In genomic region chr13:26968431-26969335, GRCh38 we compare ENCODE assay signal across 13 cellular contexts.
DNase-seq lines count a peak whose midpoint lies in the region; ATAC-seq, FAIRE-seq and TF ChIP-seq lines count a peak whose summit lies in the region.
"Had no signal": no experiment of that assay in that cellular context is flagged by ENCODE, and none has a peak within 500 bp of the region (broad histone marks: within the 10 kb centered on the region; RNA-seq: fewer than 3 reads in every experiment).

No MANE protein-coding gene starts in this region.

- H3F3A ChIP-seq in neural progenitor cell (ENCODE audit: low read depth): peaks cover 10% of the 10 kb centered on the region

- 83% methylated on average over 20 of the region's 22 CpGs; no CpG with 5 or more reads in 1 of the 2 experiments for WGBS in H1 (ENCODE audit: extremely low coverage in 1 of 2, insufficient coverage in 1 of 2, insufficient read length in 1 of 2, insufficient replicate concordance in 2 of 2, low coverage in 1 of 2, low lambda C conversion rate in 2 of 2, missing lambda C conversion rate in 1 of 2), 2 experiments

- no peak overlapping the region for H4K91ac ChIP-seq in H1 (replicated peaks; ENCODE audit: insufficient read length, low read length)

- H3K23ac ChIP-seq in H1 (ENCODE audit: insufficient read length): no peak overlapping the region

- no peak overlapping the region for H3K4me3 ChIP-seq in H1 (ENCODE audit: extremely low read depth in 1 of 4, insufficient read depth in 2 of 4, low read depth in 3 of 4, low read length in 4 of 4)
- H3K4me3 ChIP-seq in neural progenitor cell: no peak overlapping the region

- no peak overlapping the region for H2BK120ac ChIP-seq in H1 (replicated peaks; ENCODE audit: low read depth, low read length)

- H3K27ac ChIP-seq in H1 (ENCODE audit: low read depth, low read length): no peak overlapping the region
- H3K27ac ChIP-seq in neural progenitor cell: no peak overlapping the region

- no peaks in the 10 kb centered on the region for H3K9me3 ChIP-seq in H1 (ENCODE audit: insufficient read depth in 2 of 2, low read depth in 1 of 2, low read length in 1 of 2)
- H3K9me3 ChIP-seq in neural progenitor cell (ENCODE audit: low read depth): no peaks in the 10 kb centered on the region

- ATAC-seq in GM18511 (IDR thresholded peaks at IDR 0.05; ENCODE audit: unreplicated experiment): no peak
- ATAC-seq: naive thymus-derived CD8-positive, alpha-beta T cell; stimulated activated memory B cell treated with anti-CD40 and anti-IgM and Interleukin-4, amounts not matched to agents 10 μg/mL and 1 μg/mL and 100 μg/mL, for 72 hours had no signal

- no peak for TF ChIP-seq RAD21 in H1 (IDR thresholded peaks at IDR 0.05 in 1 of 2, conservative IDR thresholded peaks at IDR 0.05 in 1 of 2; ENCODE audit: low read depth in 2 of 2, low read length in 2 of 2)

- H2AFZ ChIP-seq in H1 (ENCODE audit: low read length) (0 out of 2 replicates have a peak overlapping the region, but pooled peaks have one; percentile 50), neural progenitor cell (replicated peaks) (peak overlapping the region; percentile 84)

- FAIRE-seq in H1 (lab: Jason Lieb, UNC): no peak
- FAIRE-seq: HTR-8/SVneo had no signal

- H3K79me2 ChIP-seq in H1 (ENCODE audit: control insufficient read depth in 1 of 2, insufficient read depth in 2 of 2, low read length in 2 of 2): no peaks in the 10 kb centered on the region
- no peaks in the 10 kb centered on the region for H3K79me2 ChIP-seq in neural progenitor cell (ENCODE audit: low read depth)

- peaks cover 3% of the 10 kb centered on the region; the same call in 1 of the 2 replicates for H3K23me2 ChIP-seq in H1 (ENCODE audit: low read depth, low read length)

- H3K4me1 ChIP-seq in H1 (replicated peaks in 1 of 4; ENCODE audit: control insufficient read depth in 3 of 4, insufficient read depth in 4 of 4, low read length in 3 of 4) (peaks cover 0 to 7% (median 3%) of the 10 kb centered on the region in 4 experiments; a peak in 5 of 7 replicates), neural progenitor cell (no peaks in the 10 kb centered on the region)

- H2BK12ac ChIP-seq in H1 (ENCODE audit: low read depth, low read length): no peak overlapping the region

- H4K20me1 ChIP-seq in H1 (replicated peaks in 1 of 2; ENCODE audit: control insufficient read depth in 1 of 2, insufficient read depth in 2 of 2, low read length in 2 of 2): peaks cover 0 to 4% of the 10 kb centered on the region in 2 experiments
- no peaks in the 10 kb centered on the region for H4K20me1 ChIP-seq in neural progenitor cell (ENCODE audit: low read depth)

- H3K27me3 ChIP-seq in H1 (replicated peaks in 1 of 4; ENCODE audit: control insufficient read depth in 3 of 4, extremely low read depth in 1 of 4, insufficient read depth in 3 of 4, low read length in 3 of 4) (no peaks in the 10 kb centered on the region; a peak in 1 of 7 replicates), neural progenitor cell (no peaks in the 10 kb centered on the region)

- H2BK20ac ChIP-seq in H1 (ENCODE audit: low read length): no peak overlapping the region

- DNase-seq in Caki2 (ENCODE audit: low read depth) (peak; percentile 83), M059J (ENCODE audit: low read depth) (peak; percentile 83), H1 (ENCODE audit: low read depth in 1 of 2, low spot score in 2 of 2) (no peak), neural progenitor cell (ENCODE audit: low spot score) (no peak), medulla oblongata (ENCODE audit: extremely low spot score) (no peak), SIG-M5 (lab: John Stamatoyannopoulos, UW) (no peak)
- no peak for DNase-seq in activated CD4-positive, alpha-beta T cell treated with anti-CD3 and anti-CD28 coated beads for 1 hour
- DNase-seq: naive thymus-derived CD8-positive, alpha-beta T cell; Right ventricle myocardium superior had no signal

- H2AK5ac ChIP-seq in H1 (ENCODE audit: low read depth, low read length): no peak overlapping the region

- peak overlapping the region; percentile 59; the same call in 1 of the 2 replicates for H4K8ac ChIP-seq in H1 (ENCODE audit: extremely low read depth, insufficient read depth, low read length)

- TF ChIP-seq POLR2A in H1 (IDR thresholded peaks at IDR 0.05; ENCODE audit: control extremely low read depth in 1 of 2, low read depth in 2 of 2, low read length in 2 of 2): no peak

- no peak for TF ChIP-seq EP300 in H1 (IDR thresholded peaks at IDR 0.05; ENCODE audit: borderline replicate concordance in 1 of 2, low read depth in 2 of 2, low read length in 2 of 2)

- H2BK5ac ChIP-seq in H1 (ENCODE audit: low read depth, low read length): 0 out of 2 replicates have a peak overlapping the region, but pooled peaks have one; percentile 40

- in situ Hi-C loops in Caki2 (cut with HindIII; ENCODE audit: low pct_unique_long_range_greater_than_20kb, low sequenced_read_pairs): no loop called here

- H2BK15ac ChIP-seq in H1 (ENCODE audit: low read length): no peak overlapping the region

- TF ChIP-seq CTCF in H1 (IDR thresholded peaks at IDR 0.05; ENCODE audit: control extremely low read depth in 1 of 3, insufficient read depth in 1 of 3, low read depth in 1 of 3, low read length in 3 of 3) (no peak), neural progenitor cell (IDR thresholded peaks at IDR 0.05) (no peak)

- no peaks in the 10 kb centered on the region for H3K36me3 Mint-ChIP-seq in neural progenitor cell
- H3K36me3 Mint-ChIP-seq: activated naive CD8-positive, alpha-beta T cell; naive thymus-derived CD8-positive, alpha-beta T cell; stimulated activated memory B cell treated with anti-CD40 and anti-IgM and Interleukin-4, amounts not matched to agents 10 μg/mL and 1 μg/mL and 100 μg/mL, for 72 hours had no signal

- no peak overlapping the region for H3K4me3 Mint-ChIP-seq in neural progenitor cell
- H3K4me3 Mint-ChIP-seq: activated naive CD8-positive, alpha-beta T cell; stimulated activated memory B cell treated with anti-CD40 and anti-IgM and Interleukin-4, amounts not matched to agents 10 μg/mL and 1 μg/mL and 100 μg/mL, for 72 hours had no signal

- H3K56ac ChIP-seq in H1 (replicated peaks; ENCODE audit: insufficient read length, low read depth, low read length): no peak overlapping the region

- no peak overlapping the region for H3K4ac ChIP-seq in H1 (replicated peaks; ENCODE audit: insufficient read length, low read depth, low read length)

- no peak overlapping the region for H3K4me2 ChIP-seq in H1 (ENCODE audit: insufficient read depth in 1 of 2, low read depth in 2 of 2, low read length in 2 of 2)
- no peak overlapping the region for H3K4me2 ChIP-seq in neural progenitor cell

- H3K9ac ChIP-seq in H1 (replicated peaks in 1 of 4; ENCODE audit: extremely low read depth in 1 of 4, low read depth in 3 of 4, low read length in 3 of 4) (no peak overlapping the region), neural progenitor cell (no peak overlapping the region)

- POLR2A ChIA-PET in H1 (lab: Charles Lee; ENCODE audit: partially characterized antibody): no interaction called here

- peaks cover 10% of the 10 kb centered on the region for H3K27me3 Mint-ChIP-seq in neural progenitor cell (ENCODE audit: insufficient read depth, low read depth)
- H3K27me3 Mint-ChIP-seq: activated naive CD8-positive, alpha-beta T cell had no signal

- H3K36me3 ChIP-seq in H1 (ENCODE audit: control insufficient read depth in 2 of 4, insufficient read depth in 4 of 4, low read length in 3 of 4) (no peaks in the 10 kb centered on the region), neural progenitor cell (no peaks in the 10 kb centered on the region)

- H3K18ac ChIP-seq in H1 (ENCODE audit: extremely low read depth, low read length): no peak overlapping the region

- no peak overlapping the region for H4K5ac ChIP-seq in H1 (ENCODE audit: insufficient read length, low read depth, low read length)

- H3K27ac Mint-ChIP-seq in neural progenitor cell: no peak overlapping the region
- H3K27ac Mint-ChIP-seq: activated naive CD8-positive, alpha-beta T cell; stimulated activated memory B cell treated with anti-CD40 and anti-IgM and Interleukin-4, amounts not matched to agents 10 μg/mL and 1 μg/mL and 100 μg/mL, for 72 hours had no signal

- peaks cover 25% of the 10 kb centered on the region for H3K4me1 Mint-ChIP-seq in neural progenitor cell

- 0 out of 2 replicates have a peak, but pooled peaks cover 3% of the 10 kb centered on the region for H3K79me1 ChIP-seq in H1 (ENCODE audit: low read depth, low read length)

- H3K9me3 Mint-ChIP-seq in neural progenitor cell: peaks cover 4% of the 10 kb centered on the region
- H3K9me3 Mint-ChIP-seq: naive thymus-derived CD8-positive, alpha-beta T cell had no signal

- CTCF ChIA-PET in H1 (lab: Charles Lee; ENCODE audit: partially characterized antibody): interaction anchor here (1.4 to 2.5 kb wide), 3 partner anchors 17 to 391 kb away, joined by 5 to 15 read pairs (median 6); no protein-coding TSS in a partner anchor

- no peak overlapping the region for H3K14ac ChIP-seq in H1 (ENCODE audit: insufficient read length)

TF ChIP-seq in H1, 55 proteins besides CTCF, POLR2A, EP300 and RAD21 (continues in another document):
- TF ChIP-seq JUN (IDR thresholded peaks at IDR 0.05; ENCODE audit: low read depth, low read length): no peak
- no peak for TF ChIP-seq SUZ12 (IDR thresholded peaks at IDR 0.05; ENCODE audit: low read length)
- TF ChIP-seq RNF2 (IDR thresholded peaks at IDR 0.05; ENCODE audit: borderline replicate concordance, low read depth, low read length, missing control alignments, poor library complexity, severe bottlenecking): no peak
- no peak for TF ChIP-seq RBBP5 (IDR thresholded peaks at IDR 0.05; ENCODE audit: borderline replicate concordance, low read depth, low read length)
- TF ChIP-seq SRF (IDR thresholded peaks at IDR 0.05; ENCODE audit: low read depth, low read length): no peak
- TF ChIP-seq SP4 (IDR thresholded peaks at IDR 0.05; ENCODE audit: low read length): no peak
- no peak for TF ChIP-seq SIRT6 (IDR thresholded peaks at IDR 0.05; ENCODE audit: low read length)
- TF ChIP-seq USF2 (IDR thresholded peaks at IDR 0.05; ENCODE audit: low read length): no peak

Comparison
In these comparisons a context has a peak if more than half of its experiments do, and no peak if none do; other contexts are left out.
1. DNase-seq: peak in Caki2 (single experiment) and M059J (single experiment); none in H1 (0 of 2), neural progenitor cell (single experiment), activated CD4-positive, alpha-beta T cell treated with anti-CD3 and anti-CD28 coated beads for 1 hour (single experiment), medulla oblongata (single experiment) and SIG-M5 (single experiment).